8 cellular contexts compared by ENCODE assay signal in the genomic region with DNA sequence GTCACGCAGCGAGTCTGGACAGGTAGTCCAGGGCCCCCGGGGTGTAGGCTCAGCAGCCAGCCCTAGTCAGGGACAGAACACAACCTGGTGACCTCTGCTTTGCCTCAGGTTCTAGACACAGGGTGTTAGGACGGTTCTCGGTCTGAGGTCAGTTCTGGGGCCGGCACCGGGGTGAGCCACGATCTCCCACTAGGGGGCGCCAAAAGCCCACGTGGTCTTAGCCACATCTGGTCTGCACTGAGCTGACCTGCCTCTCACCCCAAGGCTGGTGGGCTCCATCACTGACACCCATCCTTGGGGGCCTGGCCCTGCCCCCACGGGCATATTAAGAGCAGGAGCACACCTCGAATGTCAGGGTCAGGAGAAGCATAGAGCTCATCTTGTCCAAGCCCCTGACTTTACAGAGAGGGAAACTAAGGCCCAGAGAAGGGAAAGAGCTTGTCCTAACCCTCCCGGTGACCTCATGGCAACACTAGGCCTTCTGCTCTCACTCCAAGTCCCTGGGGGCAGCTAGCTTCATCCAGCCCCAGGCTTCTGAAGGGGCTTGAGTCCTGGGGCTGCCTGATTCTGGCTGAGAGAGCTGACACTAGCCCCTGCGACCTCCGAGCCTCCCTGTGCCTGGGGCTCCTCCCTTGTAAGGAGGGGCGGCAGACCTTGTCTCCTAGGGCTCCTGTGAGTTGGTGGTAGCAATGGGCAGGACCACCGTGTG. TPM values are rescaled to one million over a fixed set of nuclear protein-coding genes. Genes with fewer than 3 reads are reported as not detected.
DNase-seq lines count a peak whose midpoint lies in the region; ATAC-seq and TF ChIP-seq lines count a peak whose summit lies in the region.

No MANE protein-coding gene starts in this region.

- no peak for TF ChIP-seq EP300 in transverse colon (IDR thresholded peaks at IDR 0.05; ENCODE audit: low read depth)

- no peak for TF ChIP-seq POLR2A in transverse colon (IDR thresholded peaks at IDR 0.05)

- in situ Hi-C loops in transverse colon (cut with MboI; ENCODE audit: low pct_ligation_motif_present in 1 of 4, low pct_unique_long_range_greater_than_20kb in 1 of 4, low sequenced_read_pairs in 3 of 4): no loop called here

- H3K4me1 ChIP-seq in RWPE2 (ENCODE audit: insufficient read depth, poor library complexity, severe bottlenecking) (no peaks in the 10 kb centered on the region), transverse colon (peaks cover 0 to 9% (median 2%) of the 10 kb centered on the region in 4 donors)

- no peaks in the 10 kb centered on the region for H3K36me3 ChIP-seq in RWPE2 (ENCODE audit: low read depth)
- no peaks in the 10 kb centered on the region for H3K36me3 ChIP-seq in transverse colon

- peak; percentile 65 for ATAC-seq in GM18909 (IDR thresholded peaks at IDR 0.05; ENCODE audit: poor library complexity, unreplicated experiment)
- peak; percentile 89 for ATAC-seq in RWPE2 (ENCODE audit: low read depth)
- ATAC-seq in omental fat pad (ENCODE audit: low FRiP score): peak; percentile 51

- no peak overlapping the region for H3K27ac ChIP-seq in RWPE2 (ENCODE audit: poor library complexity, severe bottlenecking)
- no peak overlapping the region for H3K27ac ChIP-seq in transverse colon

- H3K9me3 ChIP-seq in RWPE2 (ENCODE audit: severe bottlenecking) (no peaks in the 10 kb centered on the region), transverse colon (no peaks in the 10 kb centered on the region)

- 31% methylated on average over 17 of the region's 17 CpGs; no CpG with 5 or more reads in 1 of the 2 donors for WGBS in transverse colon (ENCODE audit: low coverage in 1 of 2), 2 donors

- TF ChIP-seq CTCF in AG10803 (conservative IDR thresholded peaks at IDR 0.05; ENCODE audit: low read length): peak; percentile 81
- TF ChIP-seq CTCF in RWPE2 (IDR thresholded peaks at IDR 0.05; ENCODE audit: poor library complexity, severe bottlenecking): peak; percentile 92
- peak; percentile 92 for TF ChIP-seq CTCF in foreskin fibroblast (IDR thresholded peaks at IDR 0.05; ENCODE audit: low read depth, low read length)
- peak in 2 of 3 donors; percentile 36 to 44 for TF ChIP-seq CTCF in omental fat pad (IDR thresholded peaks at IDR 0.05)
- peak; percentile 91 to 96 (median 94) for TF ChIP-seq CTCF in transverse colon (IDR thresholded peaks at IDR 0.05)

- intact Hi-C loops in transverse colon (cut with DNase I; ENCODE audit: low total_unique reads): no loop called here

- DNase-seq in AG10803 (ENCODE audit: low read depth) (peak; percentile 57), HS-27A (ENCODE audit: low read depth) (peak; percentile 55), RWPE2 (ENCODE audit: low spot score) (peak; percentile 73), foreskin fibroblast (peak; percentile 37 to 84), omental fat pad (ENCODE audit: low spot score) (peak; percentile 85), transverse colon (peak; percentile 90)
- peak; percentile 68 to 70 for DNase-seq in activated T-helper 1 cell treated with anti-CD3 and anti-CD28 coated beads, Interleukin-2, amount 50 U/mL, for 16 hours (ENCODE audit: low read depth in 1 of 2, low spot score in 1 of 2)

- H3K27me3 ChIP-seq in RWPE2 (ENCODE audit: insufficient read depth, poor library complexity, severe bottlenecking): no peaks in the 10 kb centered on the region
- H3K27me3 ChIP-seq in transverse colon: no peaks in the 10 kb centered on the region

- H3K4me3 ChIP-seq in AG10803 (ENCODE audit: low read length): no peak overlapping the region
- H3K4me3 ChIP-seq in RWPE2 (ENCODE audit: severe bottlenecking): no peak overlapping the region
- H3K4me3 ChIP-seq in foreskin fibroblast (ENCODE audit: low read depth in 1 of 2, low read length in 2 of 2): no peak overlapping the region
- H3K4me3 ChIP-seq in transverse colon: no peak overlapping the region

RNA-seq across cellular contexts. Expression of gene SLC5A10, which starts 9.0 kb away (rescaled TPM):
- total RNA-seq in omental fat pad (not detected), transverse colon (not detected)

RNA-seq across cellular contexts. Expression of gene FAM83G, which starts 43.6 kb away (rescaled TPM):
- total RNA-seq in omental fat pad (10 to 100 TPM in 3 of 4 donors, under 1 TPM in 1; 0.95 to 19.9 (median 14.3) TPM), transverse colon (10 to 100 TPM; 33.6 to 75.6 (median 39.4) TPM)

Comparison
In these comparisons a context has a peak if more than half of its experiments do, and no peak if none do; other contexts are left out.
1. CTCF ChIP-seq: peak in every context shown above with its lines; median percentile 94 in transverse colon; 92 in RWPE2; 92 in foreskin fibroblast; 81 in AG10803; 40 in omental fat pad.